Comparison of ENCODE assay signal across 1 cellular context in the genomic region with DNA sequence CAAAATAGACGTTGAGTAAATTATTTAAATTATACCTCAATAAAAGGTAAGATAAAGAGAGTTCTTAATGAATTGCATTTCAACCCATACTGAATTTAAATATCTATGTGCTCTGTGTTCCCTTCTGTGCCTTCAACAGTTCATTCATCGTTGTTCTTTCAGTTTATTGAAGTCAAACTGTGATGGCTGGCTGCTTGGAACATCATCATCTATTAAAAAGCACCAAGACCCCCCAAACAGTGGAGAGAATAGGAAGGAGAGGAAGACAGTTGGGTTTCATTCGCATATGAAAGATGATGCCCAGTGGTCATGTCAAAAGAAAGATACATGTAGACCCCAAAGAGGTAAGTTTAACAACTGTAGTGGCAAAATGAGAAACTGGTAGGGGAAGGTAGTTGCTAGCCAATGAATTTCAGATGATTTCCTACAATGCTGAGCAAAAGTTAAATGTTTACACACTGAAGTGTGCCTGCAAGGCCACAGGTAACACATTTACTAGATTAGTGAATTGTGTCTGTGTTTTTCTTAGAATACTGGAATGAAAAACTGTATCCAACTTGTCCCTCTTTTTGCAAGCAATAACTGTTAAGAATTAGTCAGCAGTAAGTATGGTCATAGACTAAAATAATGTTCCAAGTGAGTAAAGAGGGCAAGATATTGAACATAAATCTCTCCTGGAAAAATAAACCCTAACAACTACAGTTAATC.
TF ChIP-seq lines count a peak whose summit lies in the region.

No MANE protein-coding gene starts in this region.

TF ChIP-seq in H1, 55 proteins besides CTCF, POLR2A, EP300 and RAD21:
- TF ChIP-seq SP1 (IDR thresholded peaks at IDR 0.05; ENCODE audit: low read depth, low read length) (no peak), NRF1 (IDR thresholded peaks at IDR 0.05; ENCODE audit: low read depth, low read length) (no peak), CREB1 (IDR thresholded peaks at IDR 0.05) (no peak), HDAC2 (IDR thresholded peaks at IDR 0.05; ENCODE audit: borderline replicate concordance in 1 of 2, low read depth in 2 of 2, low read length in 2 of 2) (peak in 1 of 2 experiments; percentile 70; a peak in 1 of 4 replicates), EZH2 (IDR thresholded peaks at IDR 0.05; ENCODE audit: low read depth, low read length, severe bottlenecking) (no peak), JUN (IDR thresholded peaks at IDR 0.05; ENCODE audit: low read depth, low read length) (no peak), TAF7 (optimal IDR thresholded peaks at IDR 0.05; ENCODE audit: borderline replicate concordance, low read depth, low read length) (no peak), EGR1 (IDR thresholded peaks at IDR 0.05; ENCODE audit: borderline replicate concordance, low read depth, low read length) (no peak), KDM4A (IDR thresholded peaks at IDR 0.05; ENCODE audit: low read depth, low read length, severe bottlenecking) (no peak), BRCA1 (IDR thresholded peaks at IDR 0.05; ENCODE audit: low read depth, low read length) (no peak), POU5F1 (IDR thresholded peaks at IDR 0.05; ENCODE audit: low read depth, low read length) (no peak), NANOG (IDR thresholded peaks at IDR 0.05; ENCODE audit: insufficient read depth, low read depth, low read length, poor library complexity, severe bottlenecking) (peak; percentile 52), SIRT6 (IDR thresholded peaks at IDR 0.05; ENCODE audit: low read length) (no peak), KDM1A (IDR thresholded peaks at IDR 0.05; ENCODE audit: borderline replicate concordance, low read length) (no peak), SIN3A (conservative IDR thresholded peaks at IDR 0.05 in 1 of 2, IDR thresholded peaks at IDR 0.05 in 1 of 2; ENCODE audit: low read depth in 1 of 2, low read length in 2 of 2) (no peak), MAFK (IDR thresholded peaks at IDR 0.05; ENCODE audit: low read depth, low read length) (no peak)
- TF ChIP-seq, protein P1, sequence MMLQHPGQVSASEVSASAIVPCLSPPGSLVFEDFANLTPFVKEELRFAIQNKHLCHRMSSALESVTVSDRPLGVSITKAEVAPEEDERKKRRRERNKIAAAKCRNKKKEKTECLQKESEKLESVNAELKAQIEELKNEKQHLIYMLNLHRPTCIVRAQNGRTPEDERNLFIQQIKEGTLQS (IDR thresholded peaks at IDR 0.05; ENCODE audit: insufficient read depth, low read depth, low read length): no peak
